ENCODE assay signal across 8 cellular contexts in the genomic region with DNA sequence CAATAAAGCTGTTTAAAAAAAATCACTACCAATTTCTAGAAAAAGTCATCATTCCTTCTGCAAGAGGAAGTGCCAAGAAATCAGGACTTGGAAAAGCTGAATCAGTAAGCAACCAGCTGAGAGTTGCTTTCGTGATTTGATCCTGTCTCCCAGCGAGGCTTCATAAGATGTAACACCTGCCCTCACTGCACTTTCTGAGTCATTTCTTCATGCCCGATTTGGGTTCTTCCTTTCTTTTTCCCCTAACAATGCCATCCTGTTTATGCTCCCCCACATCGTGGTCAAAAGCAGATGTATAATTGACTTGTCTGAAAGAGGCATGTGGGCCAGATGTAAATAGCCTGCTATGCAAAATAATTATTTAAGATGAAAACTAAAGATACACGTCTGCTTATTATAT. TPM values are rescaled to one million over a fixed set of nuclear protein-coding genes. Genes with fewer than 3 reads are reported as not detected.
DNase-seq lines count a peak whose midpoint lies in the region; ATAC-seq and TF ChIP-seq lines count a peak whose summit lies in the region.

No MANE protein-coding gene starts in this region.

- ATAC-seq in GM18502 (IDR thresholded peaks at IDR 0.05; ENCODE audit: poor library complexity, unreplicated experiment) = peak; percentile 77
- peak; percentile 62 for ATAC-seq in HG02623 (IDR thresholded peaks at IDR 0.05; ENCODE audit: unreplicated experiment)
- peak; percentile 46 for ATAC-seq in memory B cell (ENCODE audit: low read depth)

- peaks cover 66% of the 10 kb centered on the region for H3K4me1 Mint-ChIP-seq in T-helper 1 cell treated with Interleukin-12 subunit alpha and Interleukin-12 subunit beta and Interleukin-4 antibody, amounts not matched to agents 30 μg/mL and 1 μg/mL, for 36 hours (ENCODE audit: low read depth)
- peaks cover 61% of the 10 kb centered on the region for H3K4me1 Mint-ChIP-seq in memory B cell

- H3K36me3 ChIP-seq in BE2C = no peaks in the 10 kb centered on the region

- H3K27me3 Mint-ChIP-seq in T-helper 1 cell treated with Interleukin-12 subunit alpha and Interleukin-12 subunit beta and Interleukin-4 antibody, amounts not matched to agents 30 μg/mL and 1 μg/mL, for 36 hours (ENCODE audit: low read depth) = no peaks in the 10 kb centered on the region
- H3K27me3 Mint-ChIP-seq in memory B cell = no peaks in the 10 kb centered on the region

- H3K27me3 ChIP-seq in BE2C = no peaks in the 10 kb centered on the region

- no peaks in the 10 kb centered on the region for H3K4me1 ChIP-seq in BE2C

- TF ChIP-seq CTCF in BE2C (IDR thresholded peaks at IDR 0.05; ENCODE audit: low read depth, low read length) = no peak

- H3K36me3 Mint-ChIP-seq in T-helper 1 cell treated with Interleukin-12 subunit alpha and Interleukin-12 subunit beta and Interleukin-4 antibody, amounts not matched to agents 30 μg/mL and 1 μg/mL, for 36 hours (ENCODE audit: low read depth) = peaks cover 54% of the 10 kb centered on the region
- H3K36me3 Mint-ChIP-seq in memory B cell = peaks cover 43% of the 10 kb centered on the region

- H3K4me3 Mint-ChIP-seq in T-helper 1 cell treated with Interleukin-12 subunit alpha and Interleukin-12 subunit beta and Interleukin-4 antibody, amounts not matched to agents 30 μg/mL and 1 μg/mL, for 36 hours = no peak overlapping the region
- H3K4me3 Mint-ChIP-seq in memory B cell = peak overlapping the region; percentile 51

- H3K27ac Mint-ChIP-seq in T-helper 1 cell treated with Interleukin-12 subunit alpha and Interleukin-12 subunit beta and Interleukin-4 antibody, amounts not matched to agents 30 μg/mL and 1 μg/mL, for 36 hours = peak overlapping the region; percentile 90
- H3K27ac Mint-ChIP-seq in memory B cell = peak overlapping the region; percentile 81

- DNase-seq in memory B cell (ENCODE audit: low spot score in 2 of 2) (no peak), NCI-H1048 (lab: John Stamatoyannopoulos, UW) (no peak), HPDE6-E6E7 (ENCODE audit: extremely low spot score) (no peak), BE2C (no peak), NCI-H128 (lab: John Stamatoyannopoulos, UW; ENCODE audit: unreplicated experiment) (no peak)

- no peak overlapping the region for H3K4me3 ChIP-seq in BE2C (ENCODE audit: low read depth, low read length)

- no peaks in the 10 kb centered on the region for H3K9me3 Mint-ChIP-seq in T-helper 1 cell treated with Interleukin-12 subunit alpha and Interleukin-12 subunit beta and Interleukin-4 antibody, amounts not matched to agents 30 μg/mL and 1 μg/mL, for 36 hours
- H3K9me3 Mint-ChIP-seq in memory B cell = no peaks in the 10 kb centered on the region

- H3K9me3 ChIP-seq in BE2C = no peaks in the 10 kb centered on the region

RNA-seq across cellular contexts. Expression of a gene that starts 52.1 kb away (rescaled TPM):
- not detected for polyA plus RNA-seq in BE2C (2012; ENCODE audit: insufficient read depth, insufficient read length, low read depth)
